Comparison of ENCODE assay signal across 10 cellular contexts in genomic region chr5:103393131-103393754, GRCh38.
DNase-seq lines count a peak whose midpoint lies in the region; ATAC-seq, FAIRE-seq and TF ChIP-seq lines count a peak whose summit lies in the region.
"Had no signal": no experiment of that assay in that cellular context is flagged by ENCODE, and none has a peak within 500 bp of the region (broad histone marks: within the 10 kb centered on the region; RNA-seq: fewer than 3 reads in every experiment).

No MANE protein-coding gene starts in this region.

- H3K4me3 ChIP-seq in epithelial cell of proximal tubule (ENCODE audit: low read depth, low read length) (no peak overlapping the region), neutrophil (ENCODE audit: low read depth in 1 of 2, low read length in 1 of 2) (peak overlapping the region in 1 of 2 experiments; percentile 3), small intestine (ENCODE audit: low read depth in 1 of 2, low read length in 2 of 2) (no peak overlapping the region)

- H3K4me3 Mint-ChIP-seq in activated T-helper 2 cell treated with anti-CD3 and anti-CD28 coated beads, Interferon-gamma antibody, Interleukin-2, Interleukin-4, amounts not matched to agents 10 μg/mL and 5 μg/mL and 100 μg/mL, durations not matched to agents 14 hours and 24 hours and 36 hours (ENCODE audit: low read depth) = no peak overlapping the region
- H3K4me3 Mint-ChIP-seq: T-helper 1 cell treated with Interleukin-12 subunit alpha and Interleukin-12 subunit beta and Interleukin-4 antibody, amounts not matched to agents 30 μg/mL and 1 μg/mL, for 36 hours had no signal

- intact Hi-C loops in activated T-helper 2 cell treated with anti-CD3 and anti-CD28 coated beads, Interferon-gamma antibody, Interleukin-2, Interleukin-4, amounts not matched to agents 10 μg/mL and 5 μg/mL and 100 μg/mL, durations not matched to agents 14 hours and 24 hours and 36 hours (cut with micrococcal nuclease) = no loop called here

- DNase-seq in GM03348 (ENCODE audit: low spot score) = peak; percentile 27
- peak; percentile 11 for DNase-seq in RKO (ENCODE audit: low spot score)
- no peak for DNase-seq in epithelial cell of proximal tubule (ENCODE audit: low read depth)
- DNase-seq in activated T-helper 2 cell treated with anti-CD3 and anti-CD28 coated beads, Interferon-gamma antibody, Interleukin-2, Interleukin-4, amounts not matched to agents 10 μg/mL and 5 μg/mL and 100 μg/mL, durations not matched to agents 14 hours and 24 hours and 36 hours (ENCODE audit: low spot score) = no peak
- DNase-seq in small intestine = no peak
- no peak for DNase-seq in NAMALWA (ENCODE audit: low spot score)

- H3K36me3 ChIP-seq in neutrophil (no peaks in the 10 kb centered on the region), small intestine (ENCODE audit: control insufficient read depth in 2 of 2, insufficient read depth in 2 of 2, low read length in 2 of 2) (no peaks in the 10 kb centered on the region)

- H3K27me3 Mint-ChIP-seq in activated T-helper 2 cell treated with anti-CD3 and anti-CD28 coated beads, Interferon-gamma antibody, Interleukin-2, Interleukin-4, amounts not matched to agents 10 μg/mL and 5 μg/mL and 100 μg/mL, durations not matched to agents 14 hours and 24 hours and 36 hours (ENCODE audit: low read depth) = peaks cover 11% of the 10 kb centered on the region

- no peaks in the 10 kb centered on the region for H3K36me3 Mint-ChIP-seq in activated T-helper 2 cell treated with anti-CD3 and anti-CD28 coated beads, Interferon-gamma antibody, Interleukin-2, Interleukin-4, amounts not matched to agents 10 μg/mL and 5 μg/mL and 100 μg/mL, durations not matched to agents 14 hours and 24 hours and 36 hours (ENCODE audit: low read depth)
- H3K36me3 Mint-ChIP-seq: activated naive CD4-positive, alpha-beta T cell treated with anti-CD3 and anti-CD28 coated beads, Interleukin-2, amount 50 U/mL, for 72 hours had no signal

- H3K27me3 ChIP-seq in neutrophil = no peaks in the 10 kb centered on the region
- H3K27me3 ChIP-seq in small intestine (ENCODE audit: control insufficient read depth in 2 of 2, insufficient read depth in 2 of 2, low read length in 2 of 2) = no peaks in the 10 kb centered on the region

- ATAC-seq in HG02678 (IDR thresholded peaks at IDR 0.05; ENCODE audit: unreplicated experiment) = no peak
- ATAC-seq: activated naive CD4-positive, alpha-beta T cell treated with anti-CD3 and anti-CD28 coated beads, Interleukin-2, amount 50 U/mL, for 72 hours had no signal

- H3K9me3 Mint-ChIP-seq in activated T-helper 2 cell treated with anti-CD3 and anti-CD28 coated beads, Interferon-gamma antibody, Interleukin-2, Interleukin-4, amounts not matched to agents 10 μg/mL and 5 μg/mL and 100 μg/mL, durations not matched to agents 14 hours and 24 hours and 36 hours = no peaks in the 10 kb centered on the region
- H3K9me3 Mint-ChIP-seq: activated naive CD4-positive, alpha-beta T cell treated with anti-CD3 and anti-CD28 coated beads, Interleukin-2, amount 50 U/mL, for 72 hours; T-helper 1 cell treated with Interleukin-12 subunit alpha and Interleukin-12 subunit beta and Interleukin-4 antibody, amounts not matched to agents 30 μg/mL and 1 μg/mL, for 36 hours had no signal

- H3K4me1 ChIP-seq in neutrophil (ENCODE audit: control insufficient read depth in 1 of 2, insufficient read depth in 1 of 2, low read depth in 1 of 2, low read length in 1 of 2) (peaks cover 26 to 36% of the 10 kb centered on the region in 2 experiments), small intestine (ENCODE audit: control insufficient read depth in 2 of 2, insufficient read depth in 1 of 2, low read depth in 1 of 2, low read length in 1 of 2) (no peaks in the 10 kb centered on the region)

- TF ChIP-seq CTCF in epithelial cell of proximal tubule (conservative IDR thresholded peaks at IDR 0.05; ENCODE audit: low read depth, low read length) = peak; percentile 21
- no peak for TF ChIP-seq CTCF in neutrophil (IDR thresholded peaks at IDR 0.05)

- 32 to 92% (median 60%) methylated on average over 4 of the region's 4 CpGs for WGBS in small intestine, 3 donors

- H3K27ac Mint-ChIP-seq in activated T-helper 2 cell treated with anti-CD3 and anti-CD28 coated beads, Interferon-gamma antibody, Interleukin-2, Interleukin-4, amounts not matched to agents 10 μg/mL and 5 μg/mL and 100 μg/mL, durations not matched to agents 14 hours and 24 hours and 36 hours = no peak overlapping the region
- H3K27ac Mint-ChIP-seq: activated naive CD4-positive, alpha-beta T cell treated with anti-CD3 and anti-CD28 coated beads, Interleukin-2, amount 50 U/mL, for 72 hours; T-helper 1 cell treated with Interleukin-12 subunit alpha and Interleukin-12 subunit beta and Interleukin-4 antibody, amounts not matched to agents 30 μg/mL and 1 μg/mL, for 36 hours had no signal

- H3K4me1 Mint-ChIP-seq in activated T-helper 2 cell treated with anti-CD3 and anti-CD28 coated beads, Interferon-gamma antibody, Interleukin-2, Interleukin-4, amounts not matched to agents 10 μg/mL and 5 μg/mL and 100 μg/mL, durations not matched to agents 14 hours and 24 hours and 36 hours (ENCODE audit: low read depth) = peaks cover 6% of the 10 kb centered on the region

- H3K27ac ChIP-seq in neutrophil = peak overlapping the region; percentile 80
- H3K27ac ChIP-seq in small intestine (ENCODE audit: low read depth in 1 of 2, low read length in 1 of 2) = no peak overlapping the region

- H3K9me3 ChIP-seq in neutrophil = no peaks in the 10 kb centered on the region
- no peaks in the 10 kb centered on the region for H3K9me3 ChIP-seq in small intestine (ENCODE audit: control insufficient read depth, low read depth)

- FAIRE-seq in small intestine (lab: Jason Lieb, UNC) = no peak

Comparison
In these comparisons a context has a peak if more than half of its experiments do, and no peak if none do; other contexts are left out.
1. DNase-seq: peak in GM03348 (single experiment) and RKO (single experiment); none in epithelial cell of proximal tubule (single experiment), activated T-helper 2 cell treated with anti-CD3 and anti-CD28 coated beads, Interferon-gamma antibody, Interleukin-2, Interleukin-4, amounts not matched to agents 10 μg/mL and 5 μg/mL and 100 μg/mL, durations not matched to agents 14 hours and 24 hours and 36 hours (single experiment), small intestine (single experiment) and NAMALWA (single experiment).